ENCODE assay signal across 22 cellular contexts in genomic region chr10:72935358-72935757, GRCh38. TPM values are rescaled to one million over a fixed set of nuclear protein-coding genes. Genes with fewer than 3 reads are reported as not detected.
A peak's percentile ranks its signal among the peaks of the same experiment; 100 is the strongest.
DNase-seq lines count a peak whose midpoint lies in the region; ATAC-seq lines count a peak whose summit lies in the region.
"Had no signal": no experiment of that assay in that cellular context is flagged by ENCODE, and none has a peak within 500 bp of the region (broad histone marks: within the 10 kb centered on the region; RNA-seq: fewer than 3 reads in every experiment).

No MANE protein-coding gene starts in this region.

- DNase-seq in EH (ENCODE audit: low read depth), result peak; percentile 29
- DNase-seq in HT1080 (ENCODE audit: low read depth), result peak; percentile 57
- DNase-seq in amniotic epithelial cell (ENCODE audit: low read depth), result peak; percentile 10
- no peak for DNase-seq in left lobe of liver (ENCODE audit: low spot score)
- DNase-seq in NCI-H1092 (lab: John Stamatoyannopoulos, UW), result no peak
- DNase-seq: activated CD4-positive, alpha-beta T cell treated with anti-CD3 and anti-CD28 coated beads, Interleukin-2, amount 50 U/mL, for 48 hours; amniotic stem cell; caudate nucleus; CD4-positive, CD25-positive, alpha-beta regulatory T cell; erythroblast; left lung; NCI-H1930; testis had no signal

- peak; percentile 24 for ATAC-seq in left lobe of liver
- ATAC-seq in HG02610 (IDR thresholded peaks at IDR 0.05; ENCODE audit: unreplicated experiment), result no peak
- ATAC-seq in HG02970 (IDR thresholded peaks at IDR 0.05; ENCODE audit: low FRiP score, unreplicated experiment), result no peak
- ATAC-seq in activated CD4-positive, CD25-positive, alpha-beta regulatory T cell treated with anti-CD3 and anti-CD28 coated beads, Interleukin-2, amount 50 U/mL, for 24 hours, result no peak
- ATAC-seq: left lung, Right ventricle myocardium inferior had no signal

RNA-seq across cellular contexts. Expression of gene PLA2G12B, which starts 19.2 kb away (rescaled TPM):
- not detected in 2 replicates for total RNA-seq in HT1080 (2014; rRNA removed; shearing (Covaris generic))
- not detected in 2 replicates for polyA plus RNA-seq in HT1080 (2015; cell fraction: cytosol; rRNA removed)
- not detected in 2 replicates for polyA plus RNA-seq in HT1080 (2015; cell fraction: nucleus; rRNA removed)
- total RNA-seq in left lobe of liver, result 60.4 TPM
- total RNA-seq: CD4-positive, CD25-positive, alpha-beta regulatory T cell; glomerular endothelial cell; mucosa of gallbladder; NCI-H460; T-helper 1 cell treated with Interleukin-12 subunit alpha and Interleukin-12 subunit beta and Interleukin-4 antibody, amounts not matched to agents 30 ng/mL and 1 ng/mL, for 36 hours; testis had no signal
- polyA plus RNA-seq: AG04450; CD4-positive, CD25-positive, alpha-beta regulatory T cell had no signal

RNA-seq across cellular contexts. Expression of gene OIT3, which starts 41.8 kb away (rescaled TPM):
- not detected in 2 replicates for total RNA-seq in HT1080 (2014; rRNA removed; shearing (Covaris generic))
- not detected in 2 replicates for polyA plus RNA-seq in HT1080 (2015; cell fraction: cytosol; rRNA removed)
- not detected in 2 replicates for polyA plus RNA-seq in HT1080 (2015; cell fraction: nucleus; rRNA removed)
- total RNA-seq in left lobe of liver, result 25.2 TPM
- total RNA-seq: CD4-positive, CD25-positive, alpha-beta regulatory T cell; glomerular endothelial cell; NCI-H460; Right ventricle myocardium inferior; T-helper 1 cell treated with Interleukin-12 subunit alpha and Interleukin-12 subunit beta and Interleukin-4 antibody, amounts not matched to agents 30 ng/mL and 1 ng/mL, for 36 hours had no signal
- polyA plus RNA-seq: AG04450; CD4-positive, CD25-positive, alpha-beta regulatory T cell had no signal

Comparison
In these comparisons a context has a peak if more than half of its experiments do, and no peak if none do; other contexts are left out.
1. DNase-seq: peak in EH (single experiment), HT1080 (single experiment) and amniotic epithelial cell (single experiment); none in left lobe of liver (single experiment) and NCI-H1092 (single experiment).
2. RNA of gene PLA2G12B, which starts 19.2 kb away (total RNA-seq): 60.4 TPM in left lobe of liver (single experiment); not detected in HT1080; every median in the first group is over 10 times any median in the second.
3. RNA of gene OIT3, which starts 41.8 kb away (total RNA-seq): 25.2 TPM in left lobe of liver (single experiment); not detected in HT1080; every median in the first group is over 10 times any median in the second.